In the genomic region with DNA sequence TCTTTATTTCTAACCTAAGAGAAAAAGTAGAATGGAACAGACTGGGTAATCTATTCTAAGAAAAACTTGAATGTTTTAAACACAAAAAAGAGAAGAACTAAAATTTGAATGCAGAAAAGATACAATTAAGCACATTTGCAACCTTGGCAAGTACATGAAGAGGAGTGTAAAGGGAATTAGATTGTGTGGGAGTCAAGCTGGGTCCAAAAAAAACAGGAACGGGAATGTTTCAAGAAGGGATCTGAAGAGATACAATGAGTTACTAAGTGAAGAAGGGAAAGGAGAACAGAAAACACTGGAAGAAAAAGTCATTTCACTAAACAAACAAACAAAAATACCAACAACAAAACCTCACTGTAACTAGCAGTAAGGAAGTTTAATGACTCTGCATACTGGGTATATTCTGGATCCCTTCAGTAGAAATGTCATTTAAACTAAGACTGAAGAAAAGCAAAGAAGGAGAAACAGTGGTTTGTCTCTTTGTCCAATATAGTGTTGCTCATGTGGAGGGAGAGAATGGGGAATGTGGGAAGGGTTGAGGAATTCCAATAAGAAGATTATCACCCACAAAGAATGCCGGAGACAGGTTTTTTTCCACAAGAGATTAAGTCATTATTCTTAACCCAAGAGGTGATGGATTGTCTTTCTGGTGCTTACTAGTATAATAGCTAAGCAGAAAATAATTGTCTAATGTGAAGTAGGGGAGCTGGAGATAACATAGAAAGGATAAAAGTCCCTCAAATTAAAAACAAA, we compare ENCODE assay signal across 13 cellular contexts. TPM values are rescaled to one million over a fixed set of nuclear protein-coding genes. Genes with fewer than 3 reads are reported as not detected.
A peak's percentile ranks its signal among the peaks of the same experiment; 100 is the strongest.
DNase-seq lines count a peak whose midpoint lies in the region; ATAC-seq and TF ChIP-seq lines count a peak whose summit lies in the region.
"Had no signal": no experiment of that assay in that cellular context is flagged by ENCODE, and none has a peak within 500 bp of the region (broad histone marks: within the 10 kb centered on the region; RNA-seq: fewer than 3 reads in every experiment).

No MANE protein-coding gene starts in this region.

- H3K9me3 Mint-ChIP-seq in endothelial cell (ENCODE audit: unreplicated experiment) = no peaks in the 10 kb centered on the region

- H3K4me1 Mint-ChIP-seq in T-helper 17 cell (peaks cover 38% of the 10 kb centered on the region), endothelial cell (ENCODE audit: unreplicated experiment) (peaks cover 26% of the 10 kb centered on the region)

- BruUV-seq in OCI-LY7 (replicated peaks; lab: Mats Ljungman, UMichigan) = no TSS peak

- H3K27me3 Mint-ChIP-seq in T-helper 17 cell = no peaks in the 10 kb centered on the region
- peaks cover 9% of the 10 kb centered on the region for H3K27me3 Mint-ChIP-seq in endothelial cell (ENCODE audit: unreplicated experiment)

- H3K79me2 ChIP-seq in OCI-LY7 (ENCODE audit: insufficient read depth, low read depth, low read length) = no peaks in the 10 kb centered on the region

- H3K27ac Mint-ChIP-seq in T-helper 17 cell (peak overlapping the region; percentile 99), endothelial cell (ENCODE audit: unreplicated experiment) (no peak overlapping the region)

- H3K27ac ChIP-seq in heart right ventricle (peak overlapping the region in 6 of 10 donors; percentile 5 to 65 (median 16)), OCI-LY7 (ENCODE audit: low read depth, low read length, poor library complexity, severe bottlenecking) (no peak overlapping the region)
- H3K27ac ChIP-seq: BLaER1 had no signal

- H3K9me3 ChIP-seq in T-helper 17 cell (ENCODE audit: control insufficient read depth, low read length, poor library complexity, severe bottlenecking) (no peaks in the 10 kb centered on the region), heart right ventricle (peaks cover 0 to 4% (median 0%) of the 10 kb centered on the region in 11 donors), OCI-LY7 (ENCODE audit: low read length) (no peaks in the 10 kb centered on the region)
- H3K9me3 ChIP-seq: SJSA1 had no signal

- H4K20me1 ChIP-seq in OCI-LY7 (ENCODE audit: insufficient read depth, low read length) = no peaks in the 10 kb centered on the region
- H4K20me1 ChIP-seq: BLaER1 had no signal

- ATAC-seq in T-helper 17 cell (peak; percentile 5), heart right ventricle (peak in 6 of 8 donors; percentile 26 to 70 (median 51))
- ATAC-seq: esophagus mucosa had no signal

- H2AFZ ChIP-seq in OCI-LY7 (ENCODE audit: low read length) = no peak overlapping the region

- peaks cover 0 to 62% (median 7%) of the 10 kb centered on the region in 7 donors for H3K27me3 ChIP-seq in heart right ventricle
- H3K27me3 ChIP-seq: BLaER1, SJSA1 had no signal

- intact Hi-C loops in heart right ventricle (cut with DNase I) = loop anchor here in 3 of 10 donors (5.0 to 10.0 kb wide), 2 partner anchors 44 to 51 kb away; a partner anchor contains a TSS
- intact Hi-C loops in OCI-LY7 (cut with micrococcal nuclease; ENCODE audit: unreplicated experiment) = no loop called here

- H3K36me3 Mint-ChIP-seq in T-helper 17 cell (ENCODE audit: low read depth) (no peaks in the 10 kb centered on the region), endothelial cell (ENCODE audit: low read depth, unreplicated experiment) (no peaks in the 10 kb centered on the region)

- H3K4me2 ChIP-seq in OCI-LY7 (ENCODE audit: low read length) = no peak overlapping the region

- no peaks in the 10 kb centered on the region for H3K36me3 ChIP-seq in heart right ventricle
- H3K36me3 ChIP-seq in OCI-LY7 (ENCODE audit: insufficient read depth, low read length) = no peaks in the 10 kb centered on the region
- H3K36me3 ChIP-seq: BLaER1, SJSA1 had no signal

- TF ChIP-seq CTCF in heart right ventricle (IDR thresholded peaks at IDR 0.05) (no peak), OCI-LY7 (conservative IDR thresholded peaks at IDR 0.05; ENCODE audit: low read length) (no peak), endothelial cell (IDR thresholded peaks at IDR 0.05; ENCODE audit: unreplicated experiment) (no peak)

- H3K4me1 ChIP-seq in heart right ventricle (peaks cover 0 to 35% (median 12%) of the 10 kb centered on the region in 9 donors), OCI-LY7 (ENCODE audit: insufficient read depth, low read length, poor library complexity, severe bottlenecking) (no peaks in the 10 kb centered on the region)

- 26 to 28% methylated on average over 2 of the region's 2 CpGs for whole genome bisulfite sequencing in heart right ventricle, 2 donors

- CTCF ChIA-PET in OCI-LY7 (lab: Charles Lee; ENCODE audit: unreplicated experiment) = no interaction called here

- no peaks in the 10 kb centered on the region for H3K9me2 ChIP-seq in OCI-LY7 (ENCODE audit: insufficient read depth, low read length)

- H3K4me3 Mint-ChIP-seq in T-helper 17 cell (peak overlapping the region; percentile 77), endothelial cell (ENCODE audit: unreplicated experiment) (no peak overlapping the region)

- DNase-seq in A172 (ENCODE audit: low spot score) = peak; percentile 69
- DNase-seq in ELR (ENCODE audit: low read depth) = peak; percentile 14
- DNase-seq in T-helper 17 cell = no peak
- no peak for DNase-seq in heart right ventricle
- DNase-seq in SKM-1 treated with dmso at 0.1 percent for 144 hours (lab: John Stamatoyannopoulos, UW; ENCODE audit: unreplicated experiment) = no peak
- DNase-seq in stimulated activated CD4-positive, alpha-beta T cell treated with anti-CD3 and anti-CD28 coated beads, Interleukin-2, amount 100 ng/mL, for 48 hours = no peak
- no peak for DNase-seq in OCI-LY7 (ENCODE audit: low spot score)
- no peak for DNase-seq in endothelial cell (ENCODE audit: low spot score)
- DNase-seq: activated CD4-positive, alpha-beta T cell treated with anti-CD3 and anti-CD28 coated beads for 4 hours; GDM1 had no signal

- POLR2A ChIA-PET in OCI-LY7 (lab: Charles Lee) = interaction anchor here (0.6 kb wide), 1 partner anchor 43 kb away, joined by 3 read pairs; no protein-coding TSS in a partner anchor

- H3K4me3 ChIP-seq in heart right ventricle = no peak overlapping the region
- no peak overlapping the region for H3K4me3 ChIP-seq in OCI-LY7 (ENCODE audit: low read depth, low read length, poor library complexity, severe bottlenecking)
- H3K4me3 ChIP-seq: BLaER1, SJSA1 had no signal

RNA-seq across cellular contexts. Expression of a gene that starts 50.4 kb away (rescaled TPM):
- 5.9 and 7.0 TPM in 2 replicates for total RNA-seq in A172 (2014; rRNA removed; shearing (Covaris generic))
- total RNA-seq in T-helper 17 cell = 10 to 100 TPM; 36.1 to 49.5 TPM
- 1 to 10 TPM; 1.4 to 5.5 (median 3.0) TPM for total RNA-seq in heart right ventricle
- 1 to 10 TPM in 1 of 2 donors, under 1 TPM in 1; 0.70 to 1.9 TPM for polyA plus RNA-seq in heart right ventricle
- not detected in 2 replicates for total RNA-seq in OCI-LY7 (2014; rRNA removed; shearing (Covaris generic))
- total RNA-seq in OCI-LY7 (2022) = not detected in 2 replicates
- total RNA-seq in endothelial cell (ENCODE audit: unreplicated experiment) = 5.6 TPM

Comparison
In these comparisons a context has a peak if more than half of its experiments do, and no peak if none do; other contexts are left out.
1. DNase-seq: peak in A172 (single experiment) and ELR (single experiment); none in T-helper 17 cell (0 of 3), heart right ventricle (0 of 2), SKM-1 treated with dmso at 0.1 percent for 144 hours (single experiment), stimulated activated CD4-positive, alpha-beta T cell treated with anti-CD3 and anti-CD28 coated beads, Interleukin-2, amount 100 ng/mL, for 48 hours (0 of 2), OCI-LY7 (single experiment) and endothelial cell (single experiment).